Comparison of ENCODE assay signal across 8 cellular contexts in the genomic region with DNA sequence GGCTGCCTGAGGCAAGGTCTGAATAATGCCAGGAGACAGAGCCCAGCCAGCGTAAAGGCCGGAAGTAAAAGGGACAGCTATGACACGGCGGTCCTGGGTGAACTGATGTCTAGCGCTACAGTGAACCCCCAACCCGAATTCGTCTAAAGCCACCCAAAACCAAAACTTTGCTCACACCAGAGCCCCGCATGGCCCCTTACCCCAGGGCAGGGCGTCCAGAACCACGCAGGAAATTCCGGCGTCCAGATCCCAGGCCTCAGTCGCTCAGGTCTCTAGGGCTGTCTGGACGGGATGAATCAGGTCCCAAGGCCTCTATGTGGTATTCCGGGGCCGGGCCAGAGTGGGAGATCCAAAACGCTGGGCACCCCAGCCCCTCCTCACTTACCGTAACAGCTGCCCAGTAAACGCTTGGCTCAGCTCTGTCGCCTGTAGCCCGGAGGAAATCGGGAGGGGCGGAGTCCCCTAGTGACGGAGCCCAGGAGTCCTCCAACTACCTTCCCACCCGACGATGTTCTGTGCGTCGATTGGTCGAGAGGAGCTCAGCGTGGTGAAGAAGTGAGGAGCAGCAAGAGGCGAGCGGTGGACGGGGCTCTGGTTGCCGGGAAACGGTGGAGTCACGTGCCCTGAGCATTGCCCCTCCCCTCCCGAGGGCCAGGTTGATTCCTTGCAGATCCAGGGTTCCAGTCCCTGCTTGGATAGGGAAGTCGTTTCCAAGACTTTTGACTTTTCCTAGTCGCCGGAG. TPM values are rescaled to one million over a fixed set of nuclear protein-coding genes. Genes with fewer than 3 reads are reported as not detected.
DNase-seq lines count a peak whose midpoint lies in the region; ATAC-seq and TF ChIP-seq lines count a peak whose summit lies in the region.

Gene CCDC32, minus strand, starts transcription at position 452 of the 742 bp plus-strand sequence. CDS start 2,027 bp downstream, outside the sequence.

- ATAC-seq in GM19043 (IDR thresholded peaks at IDR 0.05; ENCODE audit: low read depth, unreplicated experiment) (peak; percentile 95), HG03378 (IDR thresholded peaks at IDR 0.05; ENCODE audit: unreplicated experiment) (peak; percentile 81)

- DNase-seq in AG10803 (ENCODE audit: low read depth) (peak; percentile 97), NCI-H460 (ENCODE audit: extremely low read depth, low read depth) (peak; percentile 99), cerebellar nuclear complex (lab: John Stamatoyannopoulos, UW) (peak; percentile 99 to 100), islet precursor cell (peak; percentile 100)
- DNase-seq in activated CD4-positive, CD25-positive, alpha-beta regulatory T cell treated with anti-CD3 and anti-CD28 coated beads, Interleukin-2, amount 50 U/mL, for 72 hours = peak; percentile 90
- DNase-seq in stimulated activated CD4-positive, alpha-beta T cell treated with anti-CD3 and anti-CD28 coated beads, Interleukin-12 subunit alpha, Interleukin-12 subunit beta, amount 100 ng/mL, for 48 hours (ENCODE audit: low read depth in 2 of 3, low spot score in 1 of 3) = peak; percentile 90 to 93 (median 92)

- no peak for TF ChIP-seq CTCF in AG10803 (conservative IDR thresholded peaks at IDR 0.05; ENCODE audit: low read length)

- H3K4me3 ChIP-seq in AG10803 (ENCODE audit: low read length) = peak within 1 kb of the TSS; percentile 92

RNA-seq across cellular contexts. Expression of gene CCDC32, which starts in this region (rescaled TPM):
- total RNA-seq in NCI-H460 (2014; rRNA removed; shearing (Covaris generic)) = 17.0 and 17.8 TPM in 2 replicates
- polyA plus RNA-seq in NCI-H460 (2014; cell fraction: nucleus; rRNA removed) = 5.2 and 8.5 TPM in 2 replicates

Comparison
In these comparisons a context has a peak if more than half of its experiments do, and no peak if none do; other contexts are left out.
1. Peak in every context shown above with its lines: DNase-seq, ATAC-seq and H3K4me3 ChIP-seq.